Comparison of ENCODE assay signal across 1 cellular context in the genomic region with DNA sequence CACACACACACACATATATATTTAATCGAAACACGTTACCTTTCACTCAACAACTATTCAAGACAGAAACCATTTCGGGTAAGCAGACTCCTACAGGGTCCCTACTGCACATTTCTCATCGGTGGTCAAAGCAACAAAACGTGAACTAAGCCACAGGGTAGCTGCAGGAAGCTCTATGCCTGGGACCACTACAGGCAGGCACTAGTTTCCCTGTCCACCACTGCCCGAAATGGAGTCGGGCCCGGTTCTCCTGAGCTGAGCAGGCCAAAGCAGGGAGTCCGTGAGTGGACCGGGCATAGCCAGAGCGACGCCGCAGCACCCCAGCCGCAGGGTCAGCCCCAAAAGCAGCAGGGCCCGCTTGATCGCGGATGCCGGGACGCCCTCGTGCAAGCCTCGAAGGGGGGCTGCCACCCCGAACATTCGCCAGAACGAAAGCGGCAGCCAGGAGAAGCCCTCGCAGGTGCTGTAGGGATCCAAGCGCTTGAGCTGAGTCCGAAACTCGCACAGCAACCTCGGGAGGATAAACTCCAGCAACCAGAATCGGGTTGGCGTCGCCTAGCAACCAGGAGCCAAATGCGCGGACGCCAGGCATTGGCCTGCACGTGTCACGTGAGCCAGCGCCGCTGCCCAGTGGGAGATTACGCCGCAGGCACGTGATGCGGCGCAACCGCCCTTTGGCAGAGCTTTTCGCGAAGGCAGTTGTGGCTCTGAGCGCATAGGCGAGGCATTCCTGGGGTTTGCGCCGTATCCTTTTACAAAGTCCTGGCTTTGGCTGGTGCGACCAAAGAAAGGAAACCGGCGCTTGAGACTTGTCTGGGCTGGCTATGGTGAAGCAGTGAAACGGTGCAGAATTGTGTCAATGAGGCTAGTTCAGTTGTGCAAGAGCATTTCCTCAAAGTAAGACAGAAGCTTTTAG.
TF ChIP-seq lines count a peak whose summit lies in the region.

No MANE protein-coding gene starts in this region.

TF ChIP-seq in HEK293, 187 proteins besides CTCF, POLR2A, EP300 and RAD21 (continued from another document):
- TF ChIP-seq, protein P1, sequence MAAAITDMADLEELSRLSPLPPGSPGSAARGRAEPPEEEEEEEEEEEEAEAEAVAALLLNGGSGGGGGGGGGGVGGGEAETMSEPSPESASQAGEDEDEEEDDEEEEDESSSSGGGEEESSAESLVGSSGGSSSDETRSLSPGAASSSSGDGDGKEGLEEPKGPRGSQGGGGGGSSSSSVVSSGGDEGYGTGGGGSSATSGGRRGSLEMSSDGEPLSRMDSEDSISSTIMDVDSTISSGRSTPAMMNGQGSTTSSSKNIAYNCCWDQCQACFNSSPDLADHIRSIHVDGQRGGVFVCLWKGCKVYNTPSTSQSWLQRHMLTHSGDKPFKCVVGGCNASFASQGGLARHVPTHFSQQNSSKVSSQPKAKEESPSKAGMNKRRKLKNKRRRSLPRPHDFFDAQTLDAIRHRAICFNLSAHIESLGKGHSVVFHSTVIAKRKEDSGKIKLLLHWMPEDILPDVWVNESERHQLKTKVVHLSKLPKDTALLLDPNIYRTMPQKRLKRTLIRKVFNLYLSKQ (tag by site-specific recombination; IDR thresholded peaks at IDR 0.05; ENCODE audit: borderline replicate concordance) = no peak
- TF ChIP-seq ZNF677 (tag by site-specific recombination; IDR thresholded peaks at IDR 0.05) (no peak), ATF2 (tag by site-specific recombination; IDR thresholded peaks at IDR 0.05; ENCODE audit: low read depth) (no peak), ZNF311 (tag by site-specific recombination; IDR thresholded peaks at IDR 0.05; ENCODE audit: borderline replicate concordance) (no peak), ZNF138 (tag by site-specific recombination; IDR thresholded peaks at IDR 0.05; ENCODE audit: borderline replicate concordance) (no peak), MZF1 (tag by site-specific recombination; IDR thresholded peaks at IDR 0.05; ENCODE audit: borderline replicate concordance) (no peak)
- TF ChIP-seq, protein P2, sequence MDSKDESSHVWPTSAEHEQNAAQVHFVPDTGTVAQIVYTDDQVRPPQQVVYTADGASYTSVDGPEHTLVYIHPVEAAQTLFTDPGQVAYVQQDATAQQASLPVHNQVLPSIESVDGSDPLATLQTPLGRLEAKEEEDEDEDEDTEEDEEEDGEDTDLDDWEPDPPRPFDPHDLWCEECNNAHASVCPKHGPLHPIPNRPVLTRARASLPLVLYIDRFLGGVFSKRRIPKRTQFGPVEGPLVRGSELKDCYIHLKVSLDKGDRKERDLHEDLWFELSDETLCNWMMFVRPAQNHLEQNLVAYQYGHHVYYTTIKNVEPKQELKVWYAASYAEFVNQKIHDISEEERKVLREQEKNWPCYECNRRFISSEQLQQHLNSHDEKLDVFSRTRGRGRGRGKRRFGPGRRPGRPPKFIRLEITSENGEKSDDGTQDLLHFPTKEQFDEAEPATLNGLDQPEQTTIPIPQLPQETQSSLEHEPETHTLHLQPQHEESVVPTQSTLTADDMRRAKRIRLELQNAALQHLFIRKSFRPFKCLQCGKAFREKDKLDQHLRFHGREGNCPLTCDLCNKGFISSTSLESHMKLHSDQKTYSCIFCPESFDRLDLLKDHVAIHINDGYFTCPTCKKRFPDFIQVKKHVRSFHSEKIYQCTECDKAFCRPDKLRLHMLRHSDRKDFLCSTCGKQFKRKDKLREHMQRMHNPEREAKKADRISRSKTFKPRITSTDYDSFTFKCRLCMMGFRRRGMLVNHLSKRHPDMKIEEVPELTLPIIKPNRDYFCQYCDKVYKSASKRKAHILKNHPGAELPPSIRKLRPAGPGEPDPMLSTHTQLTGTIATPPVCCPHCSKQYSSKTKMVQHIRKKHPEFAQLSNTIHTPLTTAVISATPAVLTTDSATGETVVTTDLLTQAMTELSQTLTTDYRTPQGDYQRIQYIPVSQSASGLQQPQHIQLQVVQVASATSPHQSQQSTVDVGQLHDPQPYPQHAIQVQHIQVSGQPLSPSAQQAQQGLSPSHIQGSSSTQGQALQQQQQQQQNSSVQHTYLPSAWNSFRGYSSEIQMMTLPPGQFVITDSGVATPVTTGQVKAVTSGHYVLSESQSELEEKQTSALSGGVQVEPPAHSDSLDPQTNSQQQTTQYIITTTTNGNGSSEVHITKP (tag by site-specific recombination; IDR thresholded peaks at IDR 0.05) = no peak
- TF ChIP-seq, protein P3, sequence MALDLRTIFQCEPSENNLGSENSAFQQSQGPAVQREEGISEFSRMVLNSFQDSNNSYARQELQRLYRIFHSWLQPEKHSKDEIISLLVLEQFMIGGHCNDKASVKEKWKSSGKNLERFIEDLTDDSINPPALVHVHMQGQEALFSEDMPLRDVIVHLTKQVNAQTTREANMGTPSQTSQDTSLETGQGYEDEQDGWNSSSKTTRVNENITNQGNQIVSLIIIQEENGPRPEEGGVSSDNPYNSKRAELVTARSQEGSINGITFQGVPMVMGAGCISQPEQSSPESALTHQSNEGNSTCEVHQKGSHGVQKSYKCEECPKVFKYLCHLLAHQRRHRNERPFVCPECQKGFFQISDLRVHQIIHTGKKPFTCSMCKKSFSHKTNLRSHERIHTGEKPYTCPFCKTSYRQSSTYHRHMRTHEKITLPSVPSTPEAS (tag by site-specific recombination; IDR thresholded peaks at IDR 0.05) = no peak
